1 cellular context compared by ENCODE assay signal in the genomic region with DNA sequence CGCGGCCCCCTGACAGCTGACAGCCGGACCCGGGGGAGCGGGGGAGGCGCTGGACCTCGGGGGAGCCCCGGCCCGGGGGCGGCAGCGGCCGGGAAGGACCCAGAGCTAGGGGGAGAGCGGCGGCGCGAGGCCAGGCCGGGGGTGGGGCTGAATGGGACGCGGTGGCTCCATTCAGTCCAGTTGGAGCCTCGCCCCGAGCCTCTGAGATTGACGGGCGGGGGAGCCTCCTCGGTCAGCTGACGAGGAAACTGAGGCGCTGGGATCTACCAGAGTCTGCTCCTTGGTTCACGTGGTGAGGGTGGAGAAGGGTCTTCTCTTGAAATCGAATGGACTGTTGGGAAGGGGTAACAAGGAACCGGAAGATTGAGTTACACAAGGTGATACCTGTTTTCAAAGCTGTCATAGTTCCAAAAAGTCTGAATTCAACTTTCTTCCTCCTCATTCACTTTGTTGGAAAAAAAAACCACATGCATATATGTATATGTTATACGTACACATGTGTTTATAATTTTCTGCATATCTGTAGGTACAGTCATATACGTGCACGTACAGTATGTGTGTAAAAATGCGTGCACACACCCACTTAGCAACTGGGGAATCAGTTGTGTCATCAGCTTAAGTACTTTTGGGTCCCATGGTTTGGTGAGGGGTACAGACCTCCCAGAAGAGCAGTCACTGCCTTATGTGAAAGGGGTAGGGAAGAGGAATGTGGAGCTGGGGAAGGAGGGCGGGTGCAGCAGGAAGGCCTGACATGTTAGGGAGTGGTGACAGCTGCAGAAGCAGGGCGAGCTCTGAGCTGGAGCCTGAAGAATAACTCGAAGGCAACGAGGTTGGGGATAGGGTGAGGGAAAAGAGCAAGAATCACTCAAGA.
TF ChIP-seq lines count a peak whose summit lies in the region.

No MANE protein-coding gene starts in this region.

TF ChIP-seq in HepG2, 621 proteins besides CTCF, POLR2A, EP300 and RAD21 (continued from another document and continues in another):
- no peak for TF ChIP-seq ZNF674 (CRISPR knock-in tag; IDR thresholded peaks at IDR 0.05; ENCODE audit: low read depth)
- no peak for TF ChIP-seq CBX1 (IDR thresholded peaks at IDR 0.05; ENCODE audit: low read depth)
- no peak for TF ChIP-seq SP140L (CRISPR knock-in tag; IDR thresholded peaks at IDR 0.05; ENCODE audit: borderline replicate concordance)
- TF ChIP-seq HNF4A (CRISPR knock-in tag; IDR thresholded peaks at IDR 0.05): no peak
- no peak for TF ChIP-seq CBFB (CRISPR knock-in tag; IDR thresholded peaks at IDR 0.05)
- TF ChIP-seq, protein P1, sequence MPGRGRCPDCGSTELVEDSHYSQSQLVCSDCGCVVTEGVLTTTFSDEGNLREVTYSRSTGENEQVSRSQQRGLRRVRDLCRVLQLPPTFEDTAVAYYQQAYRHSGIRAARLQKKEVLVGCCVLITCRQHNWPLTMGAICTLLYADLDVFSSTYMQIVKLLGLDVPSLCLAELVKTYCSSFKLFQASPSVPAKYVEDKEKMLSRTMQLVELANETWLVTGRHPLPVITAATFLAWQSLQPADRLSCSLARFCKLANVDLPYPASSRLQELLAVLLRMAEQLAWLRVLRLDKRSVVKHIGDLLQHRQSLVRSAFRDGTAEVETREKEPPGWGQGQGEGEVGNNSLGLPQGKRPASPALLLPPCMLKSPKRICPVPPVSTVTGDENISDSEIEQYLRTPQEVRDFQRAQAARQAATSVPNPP (CRISPR knock-in tag; IDR thresholded peaks at IDR 0.05): 0 out of 2 replicates have a peak, but pooled peaks have one; percentile 16
- TF ChIP-seq MED8 (CRISPR knock-in tag; IDR thresholded peaks at IDR 0.05; ENCODE audit: insufficient replicate concordance): no peak
- TF ChIP-seq, protein P2, sequence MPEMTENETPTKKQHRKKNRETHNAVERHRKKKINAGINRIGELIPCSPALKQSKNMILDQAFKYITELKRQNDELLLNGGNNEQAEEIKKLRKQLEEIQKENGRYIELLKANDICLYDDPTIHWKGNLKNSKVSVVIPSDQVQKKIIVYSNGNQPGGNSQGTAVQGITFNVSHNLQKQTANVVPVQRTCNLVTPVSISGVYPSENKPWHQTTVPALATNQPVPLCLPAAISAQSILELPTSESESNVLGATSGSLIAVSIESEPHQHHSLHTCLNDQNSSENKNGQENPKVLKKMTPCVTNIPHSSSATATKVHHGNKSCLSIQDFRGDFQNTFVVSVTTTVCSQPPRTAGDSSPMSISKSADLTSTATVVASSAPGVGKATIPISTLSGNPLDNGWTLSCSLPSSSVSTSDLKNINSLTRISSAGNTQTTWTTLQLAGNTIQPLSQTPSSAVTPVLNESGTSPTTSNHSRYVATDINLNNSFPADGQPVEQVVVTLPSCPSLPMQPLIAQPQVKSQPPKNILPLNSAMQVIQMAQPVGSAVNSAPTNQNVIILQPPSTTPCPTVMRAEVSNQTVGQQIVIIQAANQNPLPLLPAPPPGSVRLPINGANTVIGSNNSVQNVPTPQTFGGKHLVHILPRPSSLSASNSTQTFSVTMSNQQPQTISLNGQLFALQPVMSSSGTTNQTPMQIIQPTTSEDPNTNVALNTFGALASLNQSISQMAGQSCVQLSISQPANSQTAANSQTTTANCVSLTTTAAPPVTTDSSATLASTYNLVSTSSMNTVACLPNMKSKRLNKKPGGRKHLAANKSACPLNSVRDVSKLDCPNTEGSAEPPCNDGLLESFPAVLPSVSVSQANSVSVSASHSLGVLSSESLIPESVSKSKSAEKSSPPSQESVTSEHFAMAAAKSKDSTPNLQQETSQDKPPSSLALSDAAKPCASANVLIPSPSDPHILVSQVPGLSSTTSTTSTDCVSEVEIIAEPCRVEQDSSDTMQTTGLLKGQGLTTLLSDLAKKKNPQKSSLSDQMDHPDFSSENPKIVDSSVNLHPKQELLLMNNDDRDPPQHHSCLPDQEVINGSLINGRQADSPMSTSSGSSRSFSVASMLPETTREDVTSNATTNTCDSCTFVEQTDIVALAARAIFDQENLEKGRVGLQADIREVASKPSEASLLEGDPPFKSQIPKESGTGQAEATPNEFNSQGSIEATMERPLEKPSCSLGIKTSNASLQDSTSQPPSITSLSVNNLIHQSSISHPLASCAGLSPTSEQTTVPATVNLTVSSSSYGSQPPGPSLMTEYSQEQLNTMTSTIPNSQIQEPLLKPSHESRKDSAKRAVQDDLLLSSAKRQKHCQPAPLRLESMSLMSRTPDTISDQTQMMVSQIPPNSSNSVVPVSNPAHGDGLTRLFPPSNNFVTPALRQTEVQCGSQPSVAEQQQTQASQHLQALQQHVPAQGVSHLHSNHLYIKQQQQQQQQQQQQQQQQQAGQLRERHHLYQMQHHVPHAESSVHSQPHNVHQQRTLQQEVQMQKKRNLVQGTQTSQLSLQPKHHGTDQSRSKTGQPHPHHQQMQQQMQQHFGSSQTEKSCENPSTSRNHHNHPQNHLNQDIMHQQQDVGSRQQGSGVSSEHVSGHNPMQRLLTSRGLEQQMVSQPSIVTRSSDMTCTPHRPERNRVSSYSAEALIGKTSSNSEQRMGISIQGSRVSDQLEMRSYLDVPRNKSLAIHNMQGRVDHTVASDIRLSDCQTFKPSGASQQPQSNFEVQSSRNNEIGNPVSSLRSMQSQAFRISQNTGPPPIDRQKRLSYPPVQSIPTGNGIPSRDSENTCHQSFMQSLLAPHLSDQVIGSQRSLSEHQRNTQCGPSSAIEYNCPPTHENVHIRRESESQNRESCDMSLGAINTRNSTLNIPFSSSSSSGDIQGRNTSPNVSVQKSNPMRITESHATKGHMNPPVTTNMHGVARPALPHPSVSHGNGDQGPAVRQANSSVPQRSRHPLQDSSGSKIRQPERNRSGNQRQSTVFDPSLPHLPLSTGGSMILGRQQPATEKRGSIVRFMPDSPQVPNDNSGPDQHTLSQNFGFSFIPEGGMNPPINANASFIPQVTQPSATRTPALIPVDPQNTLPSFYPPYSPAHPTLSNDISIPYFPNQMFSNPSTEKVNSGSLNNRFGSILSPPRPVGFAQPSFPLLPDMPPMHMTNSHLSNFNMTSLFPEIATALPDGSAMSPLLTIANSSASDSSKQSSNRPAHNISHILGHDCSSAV (CRISPR knock-in tag; IDR thresholded peaks at IDR 0.05; ENCODE audit: borderline replicate concordance): no peak
- TF ChIP-seq SOX6 (IDR thresholded peaks at IDR 0.05): no peak
- TF ChIP-seq SOX6 (CRISPR knock-in tag; IDR thresholded peaks at IDR 0.05): peak; percentile 8; the same call in 1 of the 2 replicates
- no peak; the same call in 1 of the 2 replicates for TF ChIP-seq ZNF776 (CRISPR knock-in tag; IDR thresholded peaks at IDR 0.05)
- no peak for TF ChIP-seq HNRNPLL (IDR thresholded peaks at IDR 0.05; ENCODE audit: low read depth, low read length, poor library complexity, severe bottlenecking)
- 0 out of 2 replicates have a peak, but pooled peaks have one; percentile 15 for TF ChIP-seq ZIK1 (CRISPR knock-in tag; IDR thresholded peaks at IDR 0.05; ENCODE audit: borderline replicate concordance, low read depth)
- TF ChIP-seq ZSCAN20 (CRISPR knock-in tag; IDR thresholded peaks at IDR 0.05; ENCODE audit: borderline replicate concordance): peak; percentile 66; the same call in 1 of the 2 replicates
- TF ChIP-seq ZFY (CRISPR knock-in tag; IDR thresholded peaks at IDR 0.05): no peak
- TF ChIP-seq RFX1 (IDR thresholded peaks at IDR 0.05): no peak
- TF ChIP-seq ZNF143 (CRISPR knock-in tag; IDR thresholded peaks at IDR 0.05): no peak
- TF ChIP-seq, protein P3, sequence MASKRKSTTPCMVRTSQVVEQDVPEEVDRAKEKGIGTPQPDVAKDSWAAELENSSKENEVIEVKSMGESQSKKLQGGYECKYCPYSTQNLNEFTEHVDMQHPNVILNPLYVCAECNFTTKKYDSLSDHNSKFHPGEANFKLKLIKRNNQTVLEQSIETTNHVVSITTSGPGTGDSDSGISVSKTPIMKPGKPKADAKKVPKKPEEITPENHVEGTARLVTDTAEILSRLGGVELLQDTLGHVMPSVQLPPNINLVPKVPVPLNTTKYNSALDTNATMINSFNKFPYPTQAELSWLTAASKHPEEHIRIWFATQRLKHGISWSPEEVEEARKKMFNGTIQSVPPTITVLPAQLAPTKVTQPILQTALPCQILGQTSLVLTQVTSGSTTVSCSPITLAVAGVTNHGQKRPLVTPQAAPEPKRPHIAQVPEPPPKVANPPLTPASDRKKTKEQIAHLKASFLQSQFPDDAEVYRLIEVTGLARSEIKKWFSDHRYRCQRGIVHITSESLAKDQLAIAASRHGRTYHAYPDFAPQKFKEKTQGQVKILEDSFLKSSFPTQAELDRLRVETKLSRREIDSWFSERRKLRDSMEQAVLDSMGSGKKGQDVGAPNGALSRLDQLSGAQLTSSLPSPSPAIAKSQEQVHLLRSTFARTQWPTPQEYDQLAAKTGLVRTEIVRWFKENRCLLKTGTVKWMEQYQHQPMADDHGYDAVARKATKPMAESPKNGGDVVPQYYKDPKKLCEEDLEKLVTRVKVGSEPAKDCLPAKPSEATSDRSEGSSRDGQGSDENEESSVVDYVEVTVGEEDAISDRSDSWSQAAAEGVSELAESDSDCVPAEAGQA (IDR thresholded peaks at IDR 0.05; ENCODE audit: low read depth): no peak
- TF ChIP-seq, protein P3 (CRISPR knock-in tag; IDR thresholded peaks at IDR 0.05; ENCODE audit: borderline replicate concordance): no peak
- TF ChIP-seq GLI4 (CRISPR knock-in tag; IDR thresholded peaks at IDR 0.05; ENCODE audit: borderline replicate concordance): no peak
- no peak for TF ChIP-seq NFKBIZ (CRISPR knock-in tag; IDR thresholded peaks at IDR 0.05)
- no peak for TF ChIP-seq CEBPG (CRISPR knock-in tag; IDR thresholded peaks at IDR 0.05)
- TF ChIP-seq, protein P4, sequence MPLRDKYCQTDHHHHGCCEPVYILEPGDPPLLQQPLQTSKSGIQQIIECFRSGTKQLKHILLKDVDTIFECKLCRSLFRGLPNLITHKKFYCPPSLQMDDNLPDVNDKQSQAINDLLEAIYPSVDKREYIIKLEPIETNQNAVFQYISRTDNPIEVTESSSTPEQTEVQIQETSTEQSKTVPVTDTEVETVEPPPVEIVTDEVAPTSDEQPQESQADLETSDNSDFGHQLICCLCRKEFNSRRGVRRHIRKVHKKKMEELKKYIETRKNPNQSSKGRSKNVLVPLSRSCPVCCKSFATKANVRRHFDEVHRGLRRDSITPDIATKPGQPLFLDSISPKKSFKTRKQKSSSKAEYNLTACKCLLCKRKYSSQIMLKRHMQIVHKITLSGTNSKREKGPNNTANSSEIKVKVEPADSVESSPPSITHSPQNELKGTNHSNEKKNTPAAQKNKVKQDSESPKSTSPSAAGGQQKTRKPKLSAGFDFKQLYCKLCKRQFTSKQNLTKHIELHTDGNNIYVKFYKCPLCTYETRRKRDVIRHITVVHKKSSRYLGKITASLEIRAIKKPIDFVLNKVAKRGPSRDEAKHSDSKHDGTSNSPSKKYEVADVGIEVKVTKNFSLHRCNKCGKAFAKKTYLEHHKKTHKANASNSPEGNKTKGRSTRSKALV (CRISPR knock-in tag; IDR thresholded peaks at IDR 0.05): no peak
- no peak for TF ChIP-seq ZNF567 (CRISPR knock-in tag; IDR thresholded peaks at IDR 0.05; ENCODE audit: borderline replicate concordance)
- 0 out of 4 replicates have a peak, but pooled peaks of 1 of the 2 experiments have one; percentile 67 for TF ChIP-seq KLF16 (CRISPR knock-in tag; IDR thresholded peaks at IDR 0.05)
- no peak for TF ChIP-seq IKZF4 (CRISPR knock-in tag; IDR thresholded peaks at IDR 0.05; ENCODE audit: borderline replicate concordance, low read depth, not compliant biosample characterization)
- no peak for TF ChIP-seq CHCHD3 (CRISPR knock-in tag; IDR thresholded peaks at IDR 0.05)
- TF ChIP-seq, protein P5, sequence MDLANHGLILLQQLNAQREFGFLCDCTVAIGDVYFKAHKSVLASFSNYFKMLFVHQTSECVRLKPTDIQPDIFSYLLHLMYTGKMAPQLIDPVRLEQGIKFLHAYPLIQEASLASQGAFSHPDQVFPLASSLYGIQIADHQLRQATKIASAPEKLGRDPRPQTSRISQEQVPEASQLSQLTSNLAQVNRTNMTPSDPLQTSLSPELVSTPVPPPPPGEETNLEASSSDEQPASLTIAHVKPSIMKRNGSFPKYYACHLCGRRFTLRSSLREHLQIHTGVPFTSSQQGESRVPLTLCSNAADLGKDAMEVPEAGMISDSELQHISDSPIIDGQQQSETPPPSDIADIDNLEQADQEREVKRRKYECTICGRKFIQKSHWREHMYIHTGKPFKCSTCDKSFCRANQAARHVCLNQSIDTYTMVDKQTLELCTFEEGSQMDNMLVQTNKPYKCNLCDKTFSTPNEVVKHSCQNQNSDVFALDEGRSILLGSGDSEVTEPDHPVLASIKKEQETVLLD (CRISPR knock-in tag; IDR thresholded peaks at IDR 0.05; ENCODE audit: low read depth): 0 out of 2 replicates have a peak, but pooled peaks have one; percentile 39
- no peak for TF ChIP-seq ZNF644 (CRISPR knock-in tag; IDR thresholded peaks at IDR 0.05; ENCODE audit: low read depth)
- no peak for TF ChIP-seq ADNP (CRISPR knock-in tag; IDR thresholded peaks at IDR 0.05)
- peak; percentile 11; the same call in 1 of the 2 replicates for TF ChIP-seq ZNF749 (CRISPR knock-in tag; IDR thresholded peaks at IDR 0.05; ENCODE audit: borderline replicate concordance)
- TF ChIP-seq ZNF350 (CRISPR knock-in tag; IDR thresholded peaks at IDR 0.05; ENCODE audit: borderline replicate concordance, low read depth): no peak
- no peak; the same call in 1 of the 2 replicates for TF ChIP-seq CENPT (CRISPR knock-in tag; IDR thresholded peaks at IDR 0.05; ENCODE audit: low read depth)
- no peak for TF ChIP-seq SPEN (CRISPR knock-in tag; IDR thresholded peaks at IDR 0.05; ENCODE audit: low read depth)
- no peak for TF ChIP-seq DR1 (CRISPR knock-in tag; IDR thresholded peaks at IDR 0.05)
- TF ChIP-seq ESRRA (CRISPR knock-in tag; IDR thresholded peaks at IDR 0.05; ENCODE audit: low read depth): no peak; the same call in 1 of the 2 replicates
- TF ChIP-seq ZNF589 (CRISPR knock-in tag; conservative IDR thresholded peaks at IDR 0.05): peak; percentile 70; the same call in 1 of the 2 replicates
- peak; percentile 62 for TF ChIP-seq RBFOX2 (IDR thresholded peaks at IDR 0.05; ENCODE audit: low read depth, low read length)
- TF ChIP-seq, protein P6, sequence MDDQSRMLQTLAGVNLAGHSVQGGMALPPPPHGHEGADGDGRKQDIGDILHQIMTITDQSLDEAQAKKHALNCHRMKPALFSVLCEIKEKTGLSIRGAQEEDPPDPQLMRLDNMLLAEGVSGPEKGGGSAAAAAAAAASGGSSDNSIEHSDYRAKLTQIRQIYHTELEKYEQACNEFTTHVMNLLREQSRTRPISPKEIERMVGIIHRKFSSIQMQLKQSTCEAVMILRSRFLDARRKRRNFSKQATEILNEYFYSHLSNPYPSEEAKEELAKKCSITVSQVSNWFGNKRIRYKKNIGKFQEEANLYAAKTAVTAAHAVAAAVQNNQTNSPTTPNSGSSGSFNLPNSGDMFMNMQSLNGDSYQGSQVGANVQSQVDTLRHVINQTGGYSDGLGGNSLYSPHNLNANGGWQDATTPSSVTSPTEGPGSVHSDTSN (CRISPR knock-in tag; IDR thresholded peaks at IDR 0.05; ENCODE audit: borderline replicate concordance): no peak
